Comparison of ENCODE assay signal across 1 cellular context in genomic region chr7:141549582-141549981, GRCh38.
TF ChIP-seq lines count a peak whose summit lies in the region.

No MANE protein-coding gene starts in this region.

TF ChIP-seq in GM12878, 131 proteins besides CTCF, POLR2A, EP300 and RAD21:
- TF ChIP-seq FOS (IDR thresholded peaks at IDR 0.05; ENCODE audit: borderline replicate concordance, extremely low read depth, insufficient read length) = no peak
- peak; percentile 19 to 37; a peak in 1 of 4 replicates for TF ChIP-seq IKZF2 (IDR thresholded peaks at IDR 0.05)
- no peak for TF ChIP-seq TAF1 (IDR thresholded peaks at IDR 0.05; ENCODE audit: borderline replicate concordance, low read depth, low read length)
- TF ChIP-seq RBBP5 (conservative IDR thresholded peaks at IDR 0.05) = no peak
- TF ChIP-seq YY1 (IDR thresholded peaks at IDR 0.05; ENCODE audit: low read depth, low read length) = no peak
- TF ChIP-seq STAT3 (IDR thresholded peaks at IDR 0.05; ENCODE audit: low read depth, low read length) = no peak
- no peak for TF ChIP-seq ZNF274 (IDR thresholded peaks at IDR 0.05; ENCODE audit: insufficient read depth, insufficient read length)
- TF ChIP-seq CHD4 (IDR thresholded peaks at IDR 0.05) = no peak
- no peak for TF ChIP-seq STAT1 (conservative IDR thresholded peaks at IDR 0.05)
- peak; percentile 82 for TF ChIP-seq SPI1 (IDR thresholded peaks at IDR 0.05; ENCODE audit: borderline replicate concordance, insufficient read depth, low read depth, low read length)
- TF ChIP-seq REST (IDR thresholded peaks at IDR 0.05; ENCODE audit: low read depth, low read length) = no peak
- TF ChIP-seq, protein P1, sequence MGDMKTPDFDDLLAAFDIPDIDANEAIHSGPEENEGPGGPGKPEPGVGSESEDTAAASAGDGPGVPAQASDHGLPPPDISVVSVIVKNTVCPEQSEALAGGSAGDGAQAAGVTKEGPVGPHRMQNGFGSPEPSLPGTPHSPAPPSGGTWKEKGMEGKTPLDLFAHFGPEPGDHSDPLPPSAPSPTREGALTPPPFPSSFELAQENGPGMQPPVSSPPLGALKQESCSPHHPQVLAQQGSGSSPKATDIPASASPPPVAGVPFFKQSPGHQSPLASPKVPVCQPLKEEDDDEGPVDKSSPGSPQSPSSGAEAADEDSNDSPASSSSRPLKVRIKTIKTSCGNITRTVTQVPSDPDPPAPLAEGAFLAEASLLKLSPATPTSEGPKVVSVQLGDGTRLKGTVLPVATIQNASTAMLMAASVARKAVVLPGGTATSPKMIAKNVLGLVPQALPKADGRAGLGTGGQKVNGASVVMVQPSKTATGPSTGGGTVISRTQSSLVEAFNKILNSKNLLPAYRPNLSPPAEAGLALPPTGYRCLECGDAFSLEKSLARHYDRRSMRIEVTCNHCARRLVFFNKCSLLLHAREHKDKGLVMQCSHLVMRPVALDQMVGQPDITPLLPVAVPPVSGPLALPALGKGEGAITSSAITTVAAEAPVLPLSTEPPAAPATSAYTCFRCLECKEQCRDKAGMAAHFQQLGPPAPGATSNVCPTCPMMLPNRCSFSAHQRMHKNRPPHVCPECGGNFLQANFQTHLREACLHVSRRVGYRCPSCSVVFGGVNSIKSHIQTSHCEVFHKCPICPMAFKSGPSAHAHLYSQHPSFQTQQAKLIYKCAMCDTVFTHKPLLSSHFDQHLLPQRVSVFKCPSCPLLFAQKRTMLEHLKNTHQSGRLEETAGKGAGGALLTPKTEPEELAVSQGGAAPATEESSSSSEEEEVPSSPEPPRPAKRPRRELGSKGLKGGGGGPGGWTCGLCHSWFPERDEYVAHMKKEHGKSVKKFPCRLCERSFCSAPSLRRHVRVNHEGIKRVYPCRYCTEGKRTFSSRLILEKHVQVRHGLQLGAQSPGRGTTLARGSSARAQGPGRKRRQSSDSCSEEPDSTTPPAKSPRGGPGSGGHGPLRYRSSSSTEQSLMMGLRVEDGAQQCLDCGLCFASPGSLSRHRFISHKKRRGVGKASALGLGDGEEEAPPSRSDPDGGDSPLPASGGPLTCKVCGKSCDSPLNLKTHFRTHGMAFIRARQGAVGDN (IDR thresholded peaks at IDR 0.05) = no peak
- TF ChIP-seq CHD2 (IDR thresholded peaks at IDR 0.05; ENCODE audit: borderline replicate concordance, low read depth, low read length) = no peak
TF ChIP-seq in GM12878: peak in this region for 2.
